In genomic region chr3:185937689-185938374, GRCh38 we compare ENCODE assay signal across 8 cellular contexts. TPM values are rescaled to one million over a fixed set of nuclear protein-coding genes. Genes with fewer than 3 reads are reported as not detected.
DNase-seq lines count a peak whose midpoint lies in the region; ATAC-seq and TF ChIP-seq lines count a peak whose summit lies in the region.

Gene TRA2B (minus strand): TSS chr3:185938014. CDS start chr3:185937860, 154 bp downstream.

- H3K36me3 ChIP-seq in SU-DHL-6 (ENCODE audit: low read length) (peaks cover 16% of the 10 kb centered on the region), ovary (no peaks in the 10 kb centered on the region), thyroid gland (no peaks in the 10 kb centered on the region)

- peak; percentile 89 for TF ChIP-seq EP300 in ovary (IDR thresholded peaks at IDR 0.05)

- H3K9me2 ChIP-seq in SU-DHL-6 (replicated peaks; ENCODE audit: insufficient read depth, low read length): no peaks in the 10 kb centered on the region

- WGBS in ovary, 3 donors: 2 to 3% (median 3%) methylated on average over 36 to 55 of the region's 55 CpGs
- WGBS in thyroid gland, 2 donors: 2 to 3% methylated on average over 35 to 46 of the region's 55 CpGs

- peaks cover 49% of the 10 kb centered on the region for H3K79me2 ChIP-seq in SU-DHL-6 (ENCODE audit: insufficient read depth, low read length)

- H3K36me3 Mint-ChIP-seq in activated naive CD8-positive, alpha-beta T cell treated with anti-CD3 and anti-CD28 coated beads, Interleukin-2, amount 10 ng/mL, durations not matched to agents 7 days and 5 days: peaks cover 39% of the 10 kb centered on the region

- H3K4me1 Mint-ChIP-seq in activated naive CD8-positive, alpha-beta T cell treated with anti-CD3 and anti-CD28 coated beads, Interleukin-2, amount 10 ng/mL, durations not matched to agents 7 days and 5 days: peaks cover 35% of the 10 kb centered on the region

- peak within 1 kb of the TSS; percentile 99 for H3K4me3 Mint-ChIP-seq in activated naive CD8-positive, alpha-beta T cell treated with anti-CD3 and anti-CD28 coated beads, Interleukin-2, amount 10 ng/mL, durations not matched to agents 7 days and 5 days

- peaks cover 6% of the 10 kb centered on the region for H3K27me3 Mint-ChIP-seq in activated naive CD8-positive, alpha-beta T cell treated with anti-CD3 and anti-CD28 coated beads, Interleukin-2, amount 10 ng/mL, durations not matched to agents 7 days and 5 days

- H2AFZ ChIP-seq in SU-DHL-6 (ENCODE audit: low read depth, low read length, severe bottlenecking): peak within 1 kb of the TSS; percentile 69

- peaks cover 39% of the 10 kb centered on the region for H4K20me1 ChIP-seq in SU-DHL-6 (ENCODE audit: low read depth, low read length)

- H3K9ac ChIP-seq in SU-DHL-6 (ENCODE audit: low read length): peak within 1 kb of the TSS; percentile 98

- H3K4me1 ChIP-seq in ovary (ENCODE audit: insufficient read depth) (peaks cover 3% of the 10 kb centered on the region), thyroid gland (peaks cover 3 to 9% of the 10 kb centered on the region in 2 donors)

- intact Hi-C loops in head of caudate nucleus (cut with DNase I): no loop called here
- intact Hi-C loops in ovary (cut with DNase I): loop anchor here in 3 of 4 donors (5.0 to 10.0 kb wide), 4 partner anchors 113 to 847 kb away; partner anchors contain the start of genes EIF4A2 (in 2 of the 3) and IGF2BP2 (in 1 of the 3)
- intact Hi-C loops in thyroid gland (cut with DNase I): loop anchor here (10.0 kb wide), 1 partner anchor 113 kb away; the partner anchor contains the start of gene IGF2BP2

- H3K4me3 ChIP-seq in SU-DHL-6 (ENCODE audit: insufficient read depth, low read length, poor library complexity, severe bottlenecking) (peak within 1 kb of the TSS; percentile 97), ovary (peak within 1 kb of the TSS; percentile 95), thyroid gland (replicated peaks in 1 of 3) (peak within 1 kb of the TSS; percentile 78 to 95 (median 95))

- H3K27ac ChIP-seq in SU-DHL-6 (ENCODE audit: low read depth, low read length) (peak within 1 kb of the TSS; percentile 90), ovary (peak within 1 kb of the TSS; percentile 96), thyroid gland (peak within 1 kb of the TSS; percentile 100)

- H3K9me3 Mint-ChIP-seq in activated naive CD8-positive, alpha-beta T cell treated with anti-CD3 and anti-CD28 coated beads, Interleukin-2, amount 10 ng/mL, durations not matched to agents 7 days and 5 days: peaks cover 6% of the 10 kb centered on the region

- DNase-seq in NCI-H128 (lab: John Stamatoyannopoulos, UW; ENCODE audit: unreplicated experiment): peak; percentile 96
- peak; percentile 97 for DNase-seq in activated naive CD8-positive, alpha-beta T cell treated with anti-CD3 and anti-CD28 coated beads, Interleukin-2, amount 10 ng/mL, durations not matched to agents 7 days and 5 days
- peak; percentile 98 to 100 (median 99) for DNase-seq in head of caudate nucleus
- peak; percentile 99 for DNase-seq in ovary
- peak; percentile 99 for DNase-seq in thyroid gland

- TF ChIP-seq POLR2A in ovary (IDR thresholded peaks at IDR 0.05) (peak; percentile 100), thyroid gland (IDR thresholded peaks at IDR 0.05) (peak; percentile 100)

- H3K4me2 ChIP-seq in SU-DHL-6 (ENCODE audit: low read depth, low read length, poor library complexity, severe bottlenecking): peak within 1 kb of the TSS; percentile 98

- H3K27me3 ChIP-seq in SU-DHL-6 (ENCODE audit: low read length): no peaks in the 10 kb centered on the region
- H3K27me3 ChIP-seq in ovary: no peaks in the 10 kb centered on the region
- H3K27me3 ChIP-seq in thyroid gland: no peaks in the 10 kb centered on the region

- H3F3A ChIP-seq in SU-DHL-6 (ENCODE audit: insufficient read depth): peaks cover 18% of the 10 kb centered on the region; the same call in 1 of the 2 replicates

- POLR2A ChIA-PET in activated naive CD8-positive, alpha-beta T cell treated with anti-CD3 and anti-CD28 coated beads, Interleukin-2, amount 10 ng/mL, durations not matched to agents 7 days and 5 days (lab: Charles Lee): interaction anchor here (0.6 to 3.5 kb wide), 19 partner anchors 9 to 1430 kb away, joined by 3 to 68 read pairs (median 5); partner anchors contain the start of genes DNAJB11, EIF4A2, RPL39L and RTP4

- TF ChIP-seq CTCF in GM12873 (IDR thresholded peaks at IDR 0.05; ENCODE audit: insufficient read depth, low read depth, low read length, missing control alignments) (peak; percentile 41), SU-DHL-6 (IDR thresholded peaks at IDR 0.05; ENCODE audit: insufficient read depth, low read length, poor library complexity, severe bottlenecking) (no peak), ovary (IDR thresholded peaks at IDR 0.05) (peak in 2 of 3 donors; percentile 3 to 31), thyroid gland (IDR thresholded peaks at IDR 0.05) (peak in 4 of 6 experiments; percentile 9 to 35 (median 12))

- peak within 1 kb of the TSS; percentile 100 for H3K27ac Mint-ChIP-seq in activated naive CD8-positive, alpha-beta T cell treated with anti-CD3 and anti-CD28 coated beads, Interleukin-2, amount 10 ng/mL, durations not matched to agents 7 days and 5 days

- ATAC-seq in HG02759 (IDR thresholded peaks at IDR 0.05; ENCODE audit: unreplicated experiment): peak; percentile 95
- peak; percentile 88 for ATAC-seq in activated naive CD8-positive, alpha-beta T cell treated with anti-CD3 and anti-CD28 coated beads, Interleukin-2, amount 10 ng/mL, durations not matched to agents 7 days and 5 days (ENCODE audit: low read depth)

- H3K9me3 ChIP-seq in SU-DHL-6 (ENCODE audit: insufficient read depth, low read length) (no peaks in the 10 kb centered on the region), ovary (no peaks in the 10 kb centered on the region), thyroid gland (no peaks in the 10 kb centered on the region)

RNA-seq across cellular contexts. Expression of gene TRA2B, which starts in this region (rescaled TPM):
- total RNA-seq in activated naive CD8-positive, alpha-beta T cell treated with anti-CD3 and anti-CD28 coated beads, Interleukin-2, amount 10 ng/mL, durations not matched to agents 7 days and 5 days: 100 to 1,000 TPM; 222 to 243 TPM
- total RNA-seq in ovary (100 to 1,000 TPM; 108 to 158 (median 119) TPM), thyroid gland (100 to 1,000 TPM; 162 to 237 (median 202) TPM)
- polyA plus RNA-seq in ovary: 100 to 1,000 TPM in 1 of 2 donors, 10 to 100 TPM in 1; 83.0 to 132 TPM

Comparison
In these comparisons a context has a peak if more than half of its experiments do, and no peak if none do; other contexts are left out.
1. Peak in every context shown above with its lines: DNase-seq, ATAC-seq, H3K4me3 ChIP-seq and H3K27ac ChIP-seq.